11 cellular contexts compared by ENCODE assay signal in genomic region chr1:230896719-230897118, GRCh38.
"Had no signal": no experiment of that assay in that cellular context is flagged by ENCODE, and none has a peak within 500 bp of the region (broad histone marks: within the 10 kb centered on the region; RNA-seq: fewer than 3 reads in every experiment).

No MANE protein-coding gene starts in this region.

- H3K9ac ChIP-seq: parathyroid adenoma had no signal

- H3K9me3 Mint-ChIP-seq: activated naive CD8-positive, alpha-beta T cell treated with anti-CD3 and anti-CD28 coated beads, Interleukin-2, amount 50 U/mL, for 24 hours had no signal

- H3K4me1 Mint-ChIP-seq: activated naive CD8-positive, alpha-beta T cell treated with anti-CD3 and anti-CD28 coated beads, Interleukin-2, amount 50 U/mL, for 24 hours had no signal

- H3K4me3 Mint-ChIP-seq: activated naive CD8-positive, alpha-beta T cell treated with anti-CD3 and anti-CD28 coated beads, Interleukin-2, amount 50 U/mL, for 24 hours had no signal

- ATAC-seq: activated naive CD8-positive, alpha-beta T cell treated with anti-CD3 and anti-CD28 coated beads, Interleukin-2, amount 50 U/mL, for 24 hours; left lobe of liver had no signal

- H2AFZ ChIP-seq: parathyroid adenoma had no signal

- DNase-seq: activated CD4-positive, alpha-beta T cell treated with anti-CD3 and anti-CD28 coated beads, Interleukin-2, amount 50 U/mL, for 4 hours; activated naive CD4-positive, alpha-beta T cell treated with Interleukin-2 at 50 U/mL for 16 hours; activated naive CD8-positive, alpha-beta T cell treated with anti-CD3 and anti-CD28 coated beads, Interleukin-2, amount 50 U/mL, for 24 hours; activated T-cell treated with anti-CD3 and anti-CD28 coated beads for 4 hours; islet precursor cell; stimulated activated CD4-positive, alpha-beta T cell treated with anti-CD3 and anti-CD28 coated beads, Interleukin-4, amount 100 ng/mL, for 1 hour; stimulated activated naive CD4-positive, alpha-beta T cell; SW 1271; trophoblast cell had no signal

- H3K27ac Mint-ChIP-seq: activated naive CD8-positive, alpha-beta T cell treated with anti-CD3 and anti-CD28 coated beads, Interleukin-2, amount 50 U/mL, for 24 hours had no signal

- H3K4me1 ChIP-seq: parathyroid adenoma had no signal

- H3K27ac ChIP-seq: parathyroid adenoma had no signal
